1 cellular context compared by ENCODE assay signal in genomic region chr2:85325466-85325811, GRCh38.
TF ChIP-seq lines count a peak whose summit lies in the region.

No MANE protein-coding gene starts in this region.

TF ChIP-seq in GM23338, 12 proteins besides CTCF, POLR2A, EP300 and RAD21 (continued from another document):
- no peak for TF ChIP-seq ZNF462 (CRISPR knock-in tag; IDR thresholded peaks at IDR 0.05)
- TF ChIP-seq ETS1 (IDR thresholded peaks at IDR 0.05) = no peak
